ENCODE assay signal across 10 cellular contexts in the genomic region with DNA sequence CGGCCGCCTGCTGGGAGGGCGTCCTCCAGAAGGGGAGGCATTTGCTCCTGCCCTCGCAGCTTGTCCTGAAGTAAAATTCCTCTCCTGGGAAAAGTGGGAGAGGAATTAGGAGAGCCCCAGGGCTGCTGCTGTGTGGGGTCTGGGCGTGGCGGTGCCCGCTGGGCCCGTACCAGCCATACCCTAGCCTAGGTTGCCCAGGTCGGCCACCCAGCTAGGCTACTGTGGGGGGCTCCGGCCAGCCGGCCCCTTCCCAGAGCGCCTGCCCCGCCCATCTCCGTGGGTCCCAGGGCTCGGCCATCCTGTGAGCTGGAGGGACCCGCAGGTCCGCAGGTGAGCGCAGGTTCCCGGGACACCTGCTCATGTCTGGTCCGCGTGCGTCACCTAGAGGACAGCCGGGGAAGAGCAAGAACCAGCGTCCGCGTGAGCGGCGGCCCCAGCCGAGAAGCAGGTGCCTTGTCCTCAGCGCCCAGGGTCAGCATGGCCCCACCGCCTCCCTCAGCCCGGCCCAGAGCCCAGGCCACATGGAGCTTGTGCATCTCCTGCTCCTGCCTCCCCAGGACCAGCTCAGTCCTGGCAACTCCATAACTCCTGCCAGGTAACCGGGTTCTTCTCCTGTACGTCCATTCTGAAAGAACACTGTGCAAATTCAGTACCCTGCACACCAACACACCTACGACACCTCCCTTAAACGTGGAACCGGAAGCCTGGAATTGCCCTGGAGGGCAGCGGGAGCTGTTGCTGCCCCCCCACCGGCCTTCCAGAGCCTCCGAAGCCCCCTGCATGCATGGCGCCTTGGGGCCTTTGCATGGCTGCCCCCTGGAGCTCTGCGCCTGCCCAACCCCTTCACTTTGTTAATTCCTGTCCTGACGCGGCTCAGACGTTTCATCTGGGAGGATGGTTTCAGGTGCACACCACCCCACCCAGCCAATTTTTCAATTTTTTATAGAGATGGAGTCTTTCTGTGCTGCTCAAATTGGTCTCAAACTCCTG. TPM values are rescaled to one million over a fixed set of nuclear protein-coding genes. Genes with fewer than 3 reads are reported as not detected.
DNase-seq lines count a peak whose midpoint lies in the region; ATAC-seq and TF ChIP-seq lines count a peak whose summit lies in the region.
"Had no signal": no experiment of that assay in that cellular context is flagged by ENCODE, and none has a peak within 500 bp of the region (broad histone marks: within the 10 kb centered on the region; RNA-seq: fewer than 3 reads in every experiment).

No MANE protein-coding gene starts in this region.

- peak in 1 of 2 donors; percentile 48 for TF ChIP-seq CTCF in right atrium auricular region (IDR thresholded peaks at IDR 0.05)
- peak; percentile 35 for TF ChIP-seq CTCF in astrocyte of the spinal cord (IDR thresholded peaks at IDR 0.05; ENCODE audit: low read depth, low read length)
- peak; percentile 26 for TF ChIP-seq CTCF in kidney epithelial cell (IDR thresholded peaks at IDR 0.05; ENCODE audit: insufficient read depth, low read length, poor library complexity, severe bottlenecking)

- H3K4me1 ChIP-seq in right atrium auricular region (no peaks in the 10 kb centered on the region), aorta (ENCODE audit: control insufficient read depth in 1 of 2, insufficient read depth in 2 of 2, low read length in 2 of 2) (no peaks in the 10 kb centered on the region)

- intact Hi-C loops in Right ventricle myocardium inferior (cut with DNase I) (no loop called here), aorta (cut with DNase I) (no loop called here), sciatic nerve (cut with DNase I) (no loop called here)

- WGBS in aorta, 2 donors, result 74 to 79% methylated on average over 44 to 45 of the region's 45 CpGs

- H3K27ac ChIP-seq in right atrium auricular region (no peak overlapping the region), aorta (ENCODE audit: low read depth in 1 of 2, low read length in 2 of 2) (no peak overlapping the region)

- H3K36me3 ChIP-seq in right atrium auricular region (no peaks in the 10 kb centered on the region), kidney epithelial cell (ENCODE audit: control insufficient read depth, insufficient read depth, low read length) (no peaks in the 10 kb centered on the region), aorta (ENCODE audit: control insufficient read depth in 1 of 2, insufficient read depth in 2 of 2, low read length in 1 of 2) (no peaks in the 10 kb centered on the region)

- DNase-seq in Right ventricle myocardium inferior (ENCODE audit: missing footprints) (peak; percentile 37), right atrium auricular region (ENCODE audit: low spot score) (no peak), astrocyte of the spinal cord (ENCODE audit: low read depth, low spot score) (no peak), kidney epithelial cell (ENCODE audit: low read depth) (no peak), aorta (peak; percentile 48 to 77), sciatic nerve (ENCODE audit: low spot score) (no peak), NCI-H446 treated with DMSO at 0.1 percent for 48 hours (lab: John Stamatoyannopoulos, UW) (no peak)
- DNase-seq: NCI-H774 had no signal

- no peaks in the 10 kb centered on the region for H3K27me3 ChIP-seq in right atrium auricular region
- H3K27me3 ChIP-seq in kidney epithelial cell (ENCODE audit: control insufficient read depth, insufficient read depth, low read length), result no peaks in the 10 kb centered on the region
- H3K27me3 ChIP-seq in aorta (ENCODE audit: control insufficient read depth in 1 of 2, insufficient read depth in 2 of 2, low read length in 1 of 2), result no peaks in the 10 kb centered on the region

- no peaks in the 10 kb centered on the region for H3K9me3 ChIP-seq in right atrium auricular region
- no peaks in the 10 kb centered on the region for H3K9me3 ChIP-seq in aorta (ENCODE audit: control insufficient read depth, low read length)

- H3K4me3 ChIP-seq in right atrium auricular region (no peak overlapping the region), astrocyte of the spinal cord (ENCODE audit: low read depth, low read length) (no peak overlapping the region), kidney epithelial cell (ENCODE audit: low read depth, low read length) (no peak overlapping the region), aorta (ENCODE audit: low read length in 2 of 2) (no peak overlapping the region)

- in situ Hi-C loops in astrocyte of the spinal cord (cut with HindIII; ENCODE audit: low sequenced_read_pairs), result no loop called here

- no peak for ATAC-seq in Right ventricle myocardium inferior
- peak; percentile 49 for ATAC-seq in aorta (ENCODE audit: low FRiP score)
- no peak for ATAC-seq in HG02678 (IDR thresholded peaks at IDR 0.05; ENCODE audit: unreplicated experiment)
- ATAC-seq in sciatic nerve, result no peak

RNA-seq across cellular contexts. Expression of gene FOXL3, which starts 22.8 kb away (rescaled TPM):
- total RNA-seq in Right ventricle myocardium inferior (not detected), right atrium auricular region (not detected), kidney epithelial cell (not detected in 2 replicates), aorta (not detected), sciatic nerve (not detected)
- not detected for polyA plus RNA-seq in aorta
- total RNA-seq: myocyte had no signal

Comparison
In these comparisons a context has a peak if more than half of its experiments do, and no peak if none do; other contexts are left out.
1. DNase-seq: peak in Right ventricle myocardium inferior (single experiment) and aorta (2 of 2); none in right atrium auricular region (single experiment), astrocyte of the spinal cord (single experiment), kidney epithelial cell (single experiment), sciatic nerve (single experiment) and NCI-H446 treated with DMSO at 0.1 percent for 48 hours (single experiment).